ENCODE assay signal across 8 cellular contexts in the genomic region with DNA sequence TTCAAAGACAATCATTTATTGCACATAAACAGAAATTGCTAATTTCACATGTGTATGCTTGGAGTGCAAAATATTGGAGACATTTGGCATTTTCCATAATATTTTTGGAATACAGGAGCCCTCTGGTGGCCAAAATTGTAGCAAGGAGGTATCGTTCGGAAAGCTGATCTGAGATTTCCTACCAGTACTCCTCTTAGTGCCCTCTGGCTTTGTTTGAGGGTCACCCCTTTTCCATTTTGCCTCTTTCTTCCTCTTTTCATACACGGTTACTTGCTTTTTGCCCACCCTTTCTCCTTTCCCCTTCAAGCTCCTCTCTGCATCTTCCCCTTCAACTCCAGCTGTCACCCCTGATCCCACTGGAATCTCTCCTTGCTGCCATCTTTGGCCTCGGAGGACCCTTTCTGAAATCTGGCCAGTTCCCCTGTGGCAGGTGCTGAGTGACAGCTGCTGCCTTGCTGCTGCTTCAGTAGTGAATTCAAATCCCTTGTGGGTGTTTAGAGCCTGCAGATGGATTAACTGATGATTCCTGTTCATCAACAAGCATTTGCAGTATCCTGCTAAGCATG.
DNase-seq lines count a peak whose midpoint lies in the region; ATAC-seq and TF ChIP-seq lines count a peak whose summit lies in the region.

No MANE protein-coding gene starts in this region.

- H3K36me3 ChIP-seq in OCI-LY7 (ENCODE audit: insufficient read depth, low read length) (no peaks in the 10 kb centered on the region), esophagus squamous epithelium (no peaks in the 10 kb centered on the region), osteoblast (ENCODE audit: insufficient read depth, low read length) (no peaks in the 10 kb centered on the region)

- no peaks in the 10 kb centered on the region for H4K20me1 ChIP-seq in OCI-LY7 (ENCODE audit: insufficient read depth, low read length)
- H4K20me1 ChIP-seq in osteoblast (ENCODE audit: insufficient read depth, low read length) = no peaks in the 10 kb centered on the region

- H3K79me2 ChIP-seq in OCI-LY7 (ENCODE audit: insufficient read depth, low read depth, low read length) = no peaks in the 10 kb centered on the region
- H3K79me2 ChIP-seq in osteoblast (ENCODE audit: insufficient read depth, low read length) = no peaks in the 10 kb centered on the region

- H3K27ac ChIP-seq in OCI-LY7 (ENCODE audit: low read depth, low read length, poor library complexity, severe bottlenecking) = no peak overlapping the region
- no peak overlapping the region for H3K27ac ChIP-seq in esophagus squamous epithelium
- no peak overlapping the region for H3K27ac ChIP-seq in osteoblast (ENCODE audit: low read depth, low read length)

- no peaks in the 10 kb centered on the region for H3K27me3 Mint-ChIP-seq in activated T-cell treated with anti-CD3 and anti-CD28 coated beads, Interleukin-2, amount 50 U/mL, for 24 hours

- no peaks in the 10 kb centered on the region for H3K4me1 ChIP-seq in OCI-LY7 (ENCODE audit: insufficient read depth, low read length, poor library complexity, severe bottlenecking)
- H3K4me1 ChIP-seq in esophagus squamous epithelium = peaks cover 2 to 11% (median 6%) of the 10 kb centered on the region in 3 donors
- H3K4me1 ChIP-seq in osteoblast (ENCODE audit: insufficient read depth, low read length) = no peaks in the 10 kb centered on the region

- H3K27ac Mint-ChIP-seq in activated T-cell treated with anti-CD3 and anti-CD28 coated beads, Interleukin-2, amount 50 U/mL, for 24 hours = no peak overlapping the region

- H3K36me3 Mint-ChIP-seq in activated T-cell treated with anti-CD3 and anti-CD28 coated beads, Interleukin-2, amount 50 U/mL, for 24 hours (ENCODE audit: low read depth) = no peaks in the 10 kb centered on the region

- H3K9me3 ChIP-seq in OCI-LY7 (ENCODE audit: low read length) (no peaks in the 10 kb centered on the region), esophagus squamous epithelium (no peaks in the 10 kb centered on the region), osteoblast (ENCODE audit: low read depth, low read length) (no peaks in the 10 kb centered on the region)

- H3K4me3 ChIP-seq in OCI-LY7 (ENCODE audit: low read depth, low read length, poor library complexity, severe bottlenecking) (no peak overlapping the region), esophagus squamous epithelium (no peak overlapping the region), osteoblast (ENCODE audit: insufficient read depth, low read length) (no peak overlapping the region)

- H3K4me1 Mint-ChIP-seq in activated T-cell treated with anti-CD3 and anti-CD28 coated beads, Interleukin-2, amount 50 U/mL, for 24 hours (ENCODE audit: low read depth) = peaks cover 2% of the 10 kb centered on the region

- no peaks in the 10 kb centered on the region for H3K9me2 ChIP-seq in OCI-LY7 (ENCODE audit: insufficient read depth, low read length)

- 17 to 28% methylated on average over 4 of the region's 4 CpGs for WGBS in esophagus squamous epithelium, 2 donors

- no peak for TF ChIP-seq POLR2A in esophagus squamous epithelium (IDR thresholded peaks at IDR 0.05)

- H3K4me2 ChIP-seq in OCI-LY7 (ENCODE audit: low read length) (no peak overlapping the region), osteoblast (ENCODE audit: insufficient read depth, low read length) (no peak overlapping the region)

- CTCF ChIA-PET in OCI-LY7 (lab: Charles Lee; ENCODE audit: unreplicated experiment) = no interaction called here

- ATAC-seq in GM18873 (IDR thresholded peaks at IDR 0.05; ENCODE audit: low FRiP score, unreplicated experiment) (no peak), GM19324 (IDR thresholded peaks at IDR 0.05; ENCODE audit: low FRiP score, unreplicated experiment) (no peak)

- POLR2A ChIA-PET in OCI-LY7 (lab: Charles Lee) = no interaction called here

- DNase-seq in stimulated activated CD4-positive, alpha-beta T cell treated with anti-CD3 and anti-CD28 coated beads, Interleukin-15, amount 100 ng/mL, for 24 hours = peak; percentile 13
- no peak for DNase-seq in stimulated activated CD4-positive, alpha-beta T cell treated with anti-CD3 and anti-CD28 coated beads, Interleukin-12 subunit alpha, Interleukin-12 subunit beta, amount 100 ng/mL, for 4 hours
- no peak for DNase-seq in OCI-LY7 (ENCODE audit: low spot score)
- DNase-seq in esophagus squamous epithelium (lab: John Stamatoyannopoulos, UW) = no peak
- peak; percentile 89 for DNase-seq in osteoblast (ENCODE audit: insufficient read length, low spot score, missing footprints)
- no peak for DNase-seq in activated T-cell treated with anti-CD3 and anti-CD28 coated beads, Interleukin-2, amount 50 U/mL, for 24 hours

- H3K4me3 Mint-ChIP-seq in activated T-cell treated with anti-CD3 and anti-CD28 coated beads, Interleukin-2, amount 50 U/mL, for 24 hours = no peak overlapping the region

- TF ChIP-seq CTCF in OCI-LY7 (conservative IDR thresholded peaks at IDR 0.05; ENCODE audit: low read length) (peak; percentile 74), esophagus squamous epithelium (IDR thresholded peaks at IDR 0.05) (peak; percentile 39 to 80 (median 71)), osteoblast (IDR thresholded peaks at IDR 0.05; ENCODE audit: extremely low read depth, low read depth, low read length) (peak; percentile 74)

- intact Hi-C loops in OCI-LY7 (cut with micrococcal nuclease; ENCODE audit: unreplicated experiment) (loop anchor here (5.0 kb wide), 1 partner anchor 151 kb away; no protein-coding TSS in a partner anchor), esophagus squamous epithelium (cut with DNase I) (loop anchor here (5.0 kb wide), 1 partner anchor 151 kb away; no protein-coding TSS in a partner anchor)

- H2AFZ ChIP-seq in OCI-LY7 (ENCODE audit: low read length) (no peak overlapping the region), osteoblast (ENCODE audit: low read length) (no peak overlapping the region)

- BruUV-seq in OCI-LY7 (replicated peaks; lab: Mats Ljungman, UMichigan) = no TSS peak

- H3K27me3 ChIP-seq in esophagus squamous epithelium (peaks cover 0 to 7% (median 0%) of the 10 kb centered on the region in 4 donors), osteoblast (ENCODE audit: insufficient read depth, low read length) (peaks cover 24% of the 10 kb centered on the region)

- no peaks in the 10 kb centered on the region for H3K9me3 Mint-ChIP-seq in activated T-cell treated with anti-CD3 and anti-CD28 coated beads, Interleukin-2, amount 50 U/mL, for 24 hours

Comparison
In these comparisons a context has a peak if more than half of its experiments do, and no peak if none do; other contexts are left out.
1. DNase-seq: peak in stimulated activated CD4-positive, alpha-beta T cell treated with anti-CD3 and anti-CD28 coated beads, Interleukin-15, amount 100 ng/mL, for 24 hours (single experiment) and osteoblast (single experiment); none in stimulated activated CD4-positive, alpha-beta T cell treated with anti-CD3 and anti-CD28 coated beads, Interleukin-12 subunit alpha, Interleukin-12 subunit beta, amount 100 ng/mL, for 4 hours (single experiment), OCI-LY7 (single experiment), esophagus squamous epithelium (single experiment) and activated T-cell treated with anti-CD3 and anti-CD28 coated beads, Interleukin-2, amount 50 U/mL, for 24 hours (single experiment).
2. Peak in every context shown above with its lines, with median percentiles within 50 percentile points of each other: CTCF ChIP-seq.